ENCODE assay signal across 18 cellular contexts in the genomic region with DNA sequence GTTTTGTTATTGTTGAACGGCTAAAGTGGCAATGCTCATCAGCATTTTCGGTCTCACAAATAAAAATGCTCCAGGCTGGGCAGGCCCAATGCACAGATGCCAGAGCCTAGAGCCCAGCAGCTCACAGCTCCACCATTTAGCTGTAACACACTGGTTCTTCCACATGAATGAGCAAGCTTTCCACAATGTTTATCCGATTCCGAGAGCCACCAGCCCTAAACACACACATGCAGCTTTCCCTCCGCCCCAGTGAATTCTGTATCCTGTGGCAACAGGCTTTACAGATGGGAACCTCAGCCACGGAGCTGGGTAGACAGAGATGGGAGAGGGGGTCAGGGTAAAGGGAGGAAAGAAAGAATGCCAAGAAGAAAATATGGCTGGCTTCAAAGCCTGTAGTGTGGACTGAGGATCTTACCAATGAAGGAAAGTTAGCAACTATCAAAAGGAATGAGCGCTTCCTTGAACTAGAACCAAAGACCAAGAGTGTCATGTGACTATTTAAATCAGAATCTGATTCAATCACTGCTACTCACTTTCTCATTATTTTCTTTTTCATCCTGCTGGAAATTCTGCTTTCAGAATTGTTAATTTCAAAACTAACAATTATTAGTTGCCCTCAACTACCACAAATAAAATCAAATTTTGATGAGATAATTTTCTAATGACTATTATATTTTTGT.
DNase-seq lines count a peak whose midpoint lies in the region; ATAC-seq and TF ChIP-seq lines count a peak whose summit lies in the region.
"Had no signal": no experiment of that assay in that cellular context is flagged by ENCODE, and none has a peak within 500 bp of the region (broad histone marks: within the 10 kb centered on the region; RNA-seq: fewer than 3 reads in every experiment).

No MANE protein-coding gene starts in this region.

- H3K36me3 ChIP-seq in CD8-positive, alpha-beta memory T cell (ENCODE audit: insufficient read depth, low read length), result no peaks in the 10 kb centered on the region
- H3K36me3 ChIP-seq: ovary had no signal

- peaks cover 45% of the 10 kb centered on the region for H3K4me1 Mint-ChIP-seq in mesothelial cell of epicardium
- peaks cover 10 to 26% (median 25%) of the 10 kb centered on the region in 3 donors for H3K4me1 Mint-ChIP-seq in CD8-positive, alpha-beta memory T cell

- H3K9me3 Mint-ChIP-seq in mesothelial cell of epicardium, result no peaks in the 10 kb centered on the region
- no peaks in the 10 kb centered on the region for H3K9me3 Mint-ChIP-seq in CD8-positive, alpha-beta memory T cell

- CTCF ChIA-PET in CD8-positive, alpha-beta memory T cell (lab: Charles Lee), result no interaction called here

- peak overlapping the region; percentile 8 for H3K27ac Mint-ChIP-seq in mesothelial cell of epicardium
- H3K27ac Mint-ChIP-seq in CD8-positive, alpha-beta memory T cell, result peak overlapping the region in 1 of 8 donors; percentile 17
- H3K27ac Mint-ChIP-seq: activated naive CD8-positive, alpha-beta T cell had no signal

- ATAC-seq in activated CD4-positive, CD25-positive, alpha-beta regulatory T cell treated with anti-CD3 and anti-CD28 coated beads, Interleukin-2, amount 50 U/mL, for 24 hours, result no peak
- ATAC-seq: A549 had no signal

- no peak overlapping the region for H3K4me3 Mint-ChIP-seq in mesothelial cell of epicardium
- H3K4me3 Mint-ChIP-seq in CD8-positive, alpha-beta memory T cell, result no peak overlapping the region
- H3K4me3 Mint-ChIP-seq: activated naive CD8-positive, alpha-beta T cell had no signal

- H3K9me3 ChIP-seq in CD8-positive, alpha-beta memory T cell (ENCODE audit: low read length), result no peaks in the 10 kb centered on the region
- H3K9me3 ChIP-seq: A549, HAP-1, ovary, upper lobe of left lung had no signal

- TF ChIP-seq CTCF in mesothelial cell of epicardium (IDR thresholded peaks at IDR 0.05; ENCODE audit: unreplicated experiment), result no peak

- POLR2A ChIA-PET in CD8-positive, alpha-beta memory T cell (lab: Charles Lee), result no interaction called here

- H3K4me1 ChIP-seq in CD8-positive, alpha-beta memory T cell (ENCODE audit: insufficient read depth, low read length), result peaks cover 7% of the 10 kb centered on the region

- no peaks in the 10 kb centered on the region for H3K27me3 ChIP-seq in CD8-positive, alpha-beta memory T cell (ENCODE audit: insufficient read depth, low read length, poor library complexity, severe bottlenecking)
- H3K27me3 ChIP-seq: ovary, upper lobe of left lung had no signal

- H3K4me3 ChIP-seq in CD8-positive, alpha-beta memory T cell (ENCODE audit: low read length), result no peak overlapping the region
- H3K4me3 ChIP-seq: A549, HAP-1, ovary, upper lobe of left lung had no signal

- DNase-seq in COR-L47 (lab: John Stamatoyannopoulos, UW) (peak; percentile 79), NCI-H1694 treated with DMSO at 0.1 percent for 48 hours (lab: John Stamatoyannopoulos, UW) (peak; percentile 92), cerebellar cortex (ENCODE audit: low spot score) (peak; percentile 87), mesothelial cell of epicardium (ENCODE audit: low spot score in 2 of 2, unreplicated experiment in 2 of 2) (no peak), NCI-H2029 treated with DMSO at 0.1 percent for 48 hours (lab: John Stamatoyannopoulos, UW) (no peak), SW480 (ENCODE audit: low spot score) (no peak)
- no peak for DNase-seq in CD8-positive, alpha-beta memory T cell
- DNase-seq: activated CD8-positive, alpha-beta memory T cell treated with anti-CD3 and anti-CD28 coated beads, Interleukin-2, amount 50 U/mL, for 48 hours; NCI-H774; ovary; stimulated activated CD4-positive, alpha-beta T cell treated with anti-CD3 and anti-CD28 coated beads, Interleukin-15, amount 100 ng/mL, for 24 hours; upper lobe of left lung had no signal

- no peaks in the 10 kb centered on the region for H3K27me3 Mint-ChIP-seq in mesothelial cell of epicardium (ENCODE audit: low read depth)
- H3K27me3 Mint-ChIP-seq in CD8-positive, alpha-beta memory T cell, result no peaks in the 10 kb centered on the region
- H3K27me3 Mint-ChIP-seq: activated naive CD8-positive, alpha-beta T cell had no signal

- no peak overlapping the region for H3K27ac ChIP-seq in CD8-positive, alpha-beta memory T cell (ENCODE audit: low read depth, low read length)
- H3K27ac ChIP-seq: HL-60, ovary, upper lobe of left lung, VCaP had no signal

- H3K36me3 Mint-ChIP-seq in mesothelial cell of epicardium, result no peaks in the 10 kb centered on the region
- H3K36me3 Mint-ChIP-seq in CD8-positive, alpha-beta memory T cell, result peaks cover 0 to 17% (median 11%) of the 10 kb centered on the region in 3 donors

Comparison
In these comparisons a context has a peak if more than half of its experiments do, and no peak if none do; other contexts are left out.
1. DNase-seq: peak in COR-L47 (single experiment), NCI-H1694 treated with DMSO at 0.1 percent for 48 hours (single experiment) and cerebellar cortex (single experiment); none in mesothelial cell of epicardium (0 of 2), NCI-H2029 treated with DMSO at 0.1 percent for 48 hours (single experiment), SW480 (single experiment) and CD8-positive, alpha-beta memory T cell (0 of 5).